Comparison of ENCODE assay signal across 1 cellular context in the genomic region with DNA sequence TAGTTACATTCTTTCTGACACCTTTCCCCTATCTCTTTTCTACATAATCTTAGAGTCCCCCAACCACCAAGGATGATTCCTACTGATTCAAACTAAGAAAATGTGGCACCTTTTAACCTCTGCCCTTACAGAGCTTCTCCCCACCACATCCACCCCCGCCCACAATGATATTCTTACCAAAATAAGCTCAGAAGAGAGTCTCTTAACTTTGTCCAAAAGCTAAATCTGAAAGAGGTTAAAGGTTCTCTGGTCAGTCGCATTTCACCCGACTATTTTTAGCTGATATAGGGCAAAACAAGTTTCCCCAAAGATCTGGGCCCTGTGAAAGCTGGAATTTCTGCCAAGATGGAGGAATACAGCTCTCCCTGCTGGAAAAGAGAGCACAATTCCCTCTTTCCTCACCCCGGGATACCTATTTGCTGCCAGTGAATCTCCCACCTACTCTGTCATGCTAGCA.
A peak's percentile ranks its signal among the peaks of the same experiment; 100 is the strongest.
TF ChIP-seq lines count a peak whose summit lies in the region.

No MANE protein-coding gene starts in this region.

TF ChIP-seq in GM12878, 131 proteins besides CTCF, POLR2A, EP300 and RAD21 (continued from another document):
- TF ChIP-seq, protein P1, sequence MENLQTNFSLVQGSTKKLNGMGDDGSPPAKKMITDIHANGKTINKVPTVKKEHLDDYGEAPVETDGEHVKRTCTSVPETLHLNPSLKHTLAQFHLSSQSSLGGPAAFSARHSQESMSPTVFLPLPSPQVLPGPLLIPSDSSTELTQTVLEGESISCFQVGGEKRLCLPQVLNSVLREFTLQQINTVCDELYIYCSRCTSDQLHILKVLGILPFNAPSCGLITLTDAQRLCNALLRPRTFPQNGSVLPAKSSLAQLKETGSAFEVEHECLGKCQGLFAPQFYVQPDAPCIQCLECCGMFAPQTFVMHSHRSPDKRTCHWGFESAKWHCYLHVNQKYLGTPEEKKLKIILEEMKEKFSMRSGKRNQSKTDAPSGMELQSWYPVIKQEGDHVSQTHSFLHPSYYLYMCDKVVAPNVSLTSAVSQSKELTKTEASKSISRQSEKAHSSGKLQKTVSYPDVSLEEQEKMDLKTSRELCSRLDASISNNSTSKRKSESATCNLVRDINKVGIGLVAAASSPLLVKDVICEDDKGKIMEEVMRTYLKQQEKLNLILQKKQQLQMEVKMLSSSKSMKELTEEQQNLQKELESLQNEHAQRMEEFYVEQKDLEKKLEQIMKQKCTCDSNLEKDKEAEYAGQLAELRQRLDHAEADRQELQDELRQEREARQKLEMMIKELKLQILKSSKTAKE (IDR thresholded peaks at IDR 0.05; ENCODE audit: low read depth, poor library complexity, severe bottlenecking), result peak; percentile 14
- TF ChIP-seq CBFB (IDR thresholded peaks at IDR 0.05; ENCODE audit: low read depth) (0 out of 2 replicates have a peak, but pooled peaks have one; percentile 24), GABPA (IDR thresholded peaks at IDR 0.05; ENCODE audit: low read depth) (0 out of 2 replicates have a peak, but pooled peaks have one; percentile 23), CEBPB (IDR thresholded peaks at IDR 0.05; ENCODE audit: borderline replicate concordance in 1 of 2, low read depth in 2 of 2, low read length in 2 of 2) (no peak), NR2C1 (IDR thresholded peaks at IDR 0.05) (peak; percentile 30; the same call in 1 of the 2 replicates), RUNX3 (IDR thresholded peaks at IDR 0.05; ENCODE audit: low read length) (peak; percentile 95), YBX1 (IDR thresholded peaks at IDR 0.05) (no peak), MEF2A (IDR thresholded peaks at IDR 0.05; ENCODE audit: insufficient read depth, low read depth, low read length) (peak; percentile 96), NFIC (IDR thresholded peaks at IDR 0.05; ENCODE audit: low read depth, low read length) (0 out of 2 replicates have a peak, but pooled peaks have one; percentile 12), IKZF1 (conservative IDR thresholded peaks at IDR 0.05) (peak; percentile 19), JUNB (IDR thresholded peaks at IDR 0.05) (peak; percentile 62; the same call in 1 of the 2 replicates), IKZF2 (IDR thresholded peaks at IDR 0.05) (peak in 1 of 2 experiments; percentile 7; a peak in 1 of 4 replicates), EGR1 (IDR thresholded peaks at IDR 0.05; ENCODE audit: borderline replicate concordance in 1 of 2, low read depth in 2 of 2, low read length in 2 of 2) (peak in 1 of 2 experiments; percentile 75; a peak in 1 of 3 replicates), NFYA (IDR thresholded peaks at IDR 0.05; ENCODE audit: borderline replicate concordance, low read depth, low read length) (no peak), BCL11A (IDR thresholded peaks at IDR 0.05; ENCODE audit: low read depth, low read length) (peak; percentile 77; the same call in 1 of the 2 replicates), EED (IDR thresholded peaks at IDR 0.05; ENCODE audit: low read depth) (peak; percentile 47; the same call in 1 of the 2 replicates), SMAD5 (IDR thresholded peaks at IDR 0.05; ENCODE audit: low read depth) (no peak), SUZ12 (IDR thresholded peaks at IDR 0.05; ENCODE audit: unreplicated experiment) (no peak), CREM (IDR thresholded peaks at IDR 0.05; ENCODE audit: low read depth) (peak; percentile 52), CHD4 (IDR thresholded peaks at IDR 0.05) (no peak), NR2F1 (conservative IDR thresholded peaks at IDR 0.05) (peak; percentile 96), CREB1 (IDR thresholded peaks at IDR 0.05; ENCODE audit: low read depth) (0 out of 2 replicates have a peak, but pooled peaks have one; percentile 25), FOXM1 (IDR thresholded peaks at IDR 0.05; ENCODE audit: low read depth, low read length) (peak; percentile 74; the same call in 1 of the 2 replicates)
- TF ChIP-seq, protein P2, sequence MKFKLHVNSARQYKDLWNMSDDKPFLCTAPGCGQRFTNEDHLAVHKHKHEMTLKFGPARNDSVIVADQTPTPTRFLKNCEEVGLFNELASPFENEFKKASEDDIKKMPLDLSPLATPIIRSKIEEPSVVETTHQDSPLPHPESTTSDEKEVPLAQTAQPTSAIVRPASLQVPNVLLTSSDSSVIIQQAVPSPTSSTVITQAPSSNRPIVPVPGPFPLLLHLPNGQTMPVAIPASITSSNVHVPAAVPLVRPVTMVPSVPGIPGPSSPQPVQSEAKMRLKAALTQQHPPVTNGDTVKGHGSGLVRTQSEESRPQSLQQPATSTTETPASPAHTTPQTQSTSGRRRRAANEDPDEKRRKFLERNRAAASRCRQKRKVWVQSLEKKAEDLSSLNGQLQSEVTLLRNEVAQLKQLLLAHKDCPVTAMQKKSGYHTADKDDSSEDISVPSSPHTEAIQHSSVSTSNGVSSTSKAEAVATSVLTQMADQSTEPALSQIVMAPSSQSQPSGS (IDR thresholded peaks at IDR 0.05; ENCODE audit: low read length), result peak; percentile 74; the same call in 1 of the 2 replicates
- TF ChIP-seq, protein P3, sequence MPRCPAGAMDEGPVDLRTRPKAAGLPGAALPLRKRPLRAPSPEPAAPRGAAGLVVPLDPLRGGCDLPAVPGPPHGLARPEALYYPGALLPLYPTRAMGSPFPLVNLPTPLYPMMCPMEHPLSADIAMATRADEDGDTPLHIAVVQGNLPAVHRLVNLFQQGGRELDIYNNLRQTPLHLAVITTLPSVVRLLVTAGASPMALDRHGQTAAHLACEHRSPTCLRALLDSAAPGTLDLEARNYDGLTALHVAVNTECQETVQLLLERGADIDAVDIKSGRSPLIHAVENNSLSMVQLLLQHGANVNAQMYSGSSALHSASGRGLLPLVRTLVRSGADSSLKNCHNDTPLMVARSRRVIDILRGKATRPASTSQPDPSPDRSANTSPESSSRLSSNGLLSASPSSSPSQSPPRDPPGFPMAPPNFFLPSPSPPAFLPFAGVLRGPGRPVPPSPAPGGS (IDR thresholded peaks at IDR 0.05; ENCODE audit: borderline replicate concordance, insufficient read depth, low read depth, low read length, poor library complexity, severe bottlenecking), result peak; percentile 52
- TF ChIP-seq, protein P4, sequence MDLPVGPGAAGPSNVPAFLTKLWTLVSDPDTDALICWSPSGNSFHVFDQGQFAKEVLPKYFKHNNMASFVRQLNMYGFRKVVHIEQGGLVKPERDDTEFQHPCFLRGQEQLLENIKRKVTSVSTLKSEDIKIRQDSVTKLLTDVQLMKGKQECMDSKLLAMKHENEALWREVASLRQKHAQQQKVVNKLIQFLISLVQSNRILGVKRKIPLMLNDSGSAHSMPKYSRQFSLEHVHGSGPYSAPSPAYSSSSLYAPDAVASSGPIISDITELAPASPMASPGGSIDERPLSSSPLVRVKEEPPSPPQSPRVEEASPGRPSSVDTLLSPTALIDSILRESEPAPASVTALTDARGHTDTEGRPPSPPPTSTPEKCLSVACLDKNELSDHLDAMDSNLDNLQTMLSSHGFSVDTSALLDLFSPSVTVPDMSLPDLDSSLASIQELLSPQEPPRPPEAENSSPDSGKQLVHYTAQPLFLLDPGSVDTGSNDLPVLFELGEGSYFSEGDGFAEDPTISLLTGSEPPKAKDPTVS (IDR thresholded peaks at IDR 0.05; ENCODE audit: low read depth, low read length), result no peak
- TF ChIP-seq, protein P5, sequence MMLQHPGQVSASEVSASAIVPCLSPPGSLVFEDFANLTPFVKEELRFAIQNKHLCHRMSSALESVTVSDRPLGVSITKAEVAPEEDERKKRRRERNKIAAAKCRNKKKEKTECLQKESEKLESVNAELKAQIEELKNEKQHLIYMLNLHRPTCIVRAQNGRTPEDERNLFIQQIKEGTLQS (IDR thresholded peaks at IDR 0.05; ENCODE audit: borderline replicate concordance, extremely low read depth, low read depth, low read length), result no peak
TF ChIP-seq in GM12878: peak in this region for 23.
